ENCODE assay signal across 8 cellular contexts in genomic region chr11:72598901-72599300, GRCh38.
DNase-seq lines count a peak whose midpoint lies in the region; ATAC-seq and TF ChIP-seq lines count a peak whose summit lies in the region.

No MANE protein-coding gene starts in this region.

- H3K4me1 ChIP-seq in left ventricle myocardium inferior (peaks cover 9% of the 10 kb centered on the region), smooth muscle cell (ENCODE audit: low read depth) (peaks cover 7% of the 10 kb centered on the region)

- H2AFZ ChIP-seq in smooth muscle cell (ENCODE audit: low read depth), result no peak overlapping the region

- WGBS in smooth muscle cell (ENCODE audit: low lambda C conversion rate), result 49% methylated on average over 10 of the region's 11 CpGs

- no peak for ATAC-seq in HG03565 (IDR thresholded peaks at IDR 0.05; ENCODE audit: unreplicated experiment)

- H3K27ac ChIP-seq in left ventricle myocardium inferior (replicated peaks) (no peak overlapping the region), smooth muscle cell (ENCODE audit: low read depth) (no peak overlapping the region)

- no peak overlapping the region for H3K4me2 ChIP-seq in smooth muscle cell

- H3K36me3 ChIP-seq in left ventricle myocardium inferior (peaks cover 4% of the 10 kb centered on the region), smooth muscle cell (ENCODE audit: low read depth) (no peaks in the 10 kb centered on the region)

- H3K4me3 ChIP-seq in GM12875 (ENCODE audit: low read depth, low read length) (no peak overlapping the region), WI38 (ENCODE audit: low read depth, low read length) (no peak overlapping the region), left ventricle myocardium inferior (no peak overlapping the region), smooth muscle cell (no peak overlapping the region)

- intact Hi-C loops in left ventricle myocardium inferior (cut with micrococcal nuclease), result loop anchor here (5.0 kb wide), 1 partner anchor 43 kb away; no protein-coding TSS in a partner anchor

- H3F3A ChIP-seq in smooth muscle cell (ENCODE audit: low read depth), result no peaks in the 10 kb centered on the region

- no peaks in the 10 kb centered on the region for H3K9me3 ChIP-seq in left ventricle myocardium inferior (replicated peaks)
- no peaks in the 10 kb centered on the region for H3K9me3 ChIP-seq in smooth muscle cell (replicated peaks; ENCODE audit: low read depth)

- no peak overlapping the region for H3K9ac ChIP-seq in smooth muscle cell (ENCODE audit: low read depth)

- 0 out of 2 replicates have a peak, but pooled peaks have one; percentile 6 for TF ChIP-seq CTCF in GM12875 (IDR thresholded peaks at IDR 0.05; ENCODE audit: borderline replicate concordance, insufficient read depth, low read depth, low read length)
- peak; percentile 38; the same call in 1 of the 2 replicates for TF ChIP-seq CTCF in WI38 (IDR thresholded peaks at IDR 0.05; ENCODE audit: low read depth, low read length)
- peak; percentile 77 for TF ChIP-seq CTCF in left ventricle myocardium inferior (IDR thresholded peaks at IDR 0.05; ENCODE audit: borderline replicate concordance)
- TF ChIP-seq CTCF in smooth muscle cell (IDR thresholded peaks at IDR 0.05; ENCODE audit: borderline replicate concordance, insufficient read depth, poor library complexity, severe bottlenecking), result peak; percentile 38

- no peaks in the 10 kb centered on the region for H3K79me2 ChIP-seq in smooth muscle cell (ENCODE audit: low read depth)

- no peaks in the 10 kb centered on the region for H4K20me1 ChIP-seq in smooth muscle cell (ENCODE audit: low read depth)

- H3K27me3 ChIP-seq in left ventricle myocardium inferior (ENCODE audit: low read depth) (no peaks in the 10 kb centered on the region), smooth muscle cell (ENCODE audit: low read depth) (peaks cover 29% of the 10 kb centered on the region)

- DNase-seq in left ventricle myocardium inferior (peak; percentile 55), smooth muscle cell (lab: John Stamatoyannopoulos, UW; ENCODE audit: unreplicated experiment) (no peak), ureter (ENCODE audit: low spot score) (no peak), germinal center (ENCODE audit: low spot score) (no peak)
- no peak for DNase-seq in stimulated activated CD4-positive, alpha-beta T cell treated with anti-CD3 and anti-CD28 coated beads, Interleukin-4, amount 100 ng/mL, for 4 hours

Comparison
In these comparisons a context has a peak if more than half of its experiments do, and no peak if none do; other contexts are left out.
1. CTCF ChIP-seq: peak in every context shown above with its lines; median percentile 77 in left ventricle myocardium inferior; 38 in WI38; 38 in smooth muscle cell; 6 in GM12875.